ENCODE assay signal across 1 cellular context in genomic region chr21:46124083-46124925, GRCh38.
TF ChIP-seq lines count a peak whose summit lies in the region.

No MANE protein-coding gene starts in this region.

TF ChIP-seq in SK-N-SH treated with all-trans-retinoic acid at 6 μM for 48 hours, 23 proteins besides CTCF, POLR2A, EP300 and RAD21 (continued from another document):
- TF ChIP-seq POU6F1 (CRISPR knock-in tag; IDR thresholded peaks at IDR 0.05; ENCODE audit: borderline replicate concordance, low read depth): no peak
- no peak for TF ChIP-seq ZFP3 (CRISPR knock-in tag; IDR thresholded peaks at IDR 0.05)
- TF ChIP-seq TSHZ2 (CRISPR knock-in tag; IDR thresholded peaks at IDR 0.05): no peak
- no peak for TF ChIP-seq PATZ1 (CRISPR knock-in tag; IDR thresholded peaks at IDR 0.05; ENCODE audit: borderline replicate concordance)
- no peak for TF ChIP-seq TCF4 (CRISPR knock-in tag; IDR thresholded peaks at IDR 0.05; ENCODE audit: borderline replicate concordance)
- TF ChIP-seq ISL1 (CRISPR knock-in tag; IDR thresholded peaks at IDR 0.05): no peak
- no peak for TF ChIP-seq CREB5 (CRISPR knock-in tag; IDR thresholded peaks at IDR 0.05; ENCODE audit: low read depth)
- no peak for TF ChIP-seq ZNF565 (CRISPR knock-in tag; conservative IDR thresholded peaks at IDR 0.05; ENCODE audit: low read depth)
